In the genomic region with DNA sequence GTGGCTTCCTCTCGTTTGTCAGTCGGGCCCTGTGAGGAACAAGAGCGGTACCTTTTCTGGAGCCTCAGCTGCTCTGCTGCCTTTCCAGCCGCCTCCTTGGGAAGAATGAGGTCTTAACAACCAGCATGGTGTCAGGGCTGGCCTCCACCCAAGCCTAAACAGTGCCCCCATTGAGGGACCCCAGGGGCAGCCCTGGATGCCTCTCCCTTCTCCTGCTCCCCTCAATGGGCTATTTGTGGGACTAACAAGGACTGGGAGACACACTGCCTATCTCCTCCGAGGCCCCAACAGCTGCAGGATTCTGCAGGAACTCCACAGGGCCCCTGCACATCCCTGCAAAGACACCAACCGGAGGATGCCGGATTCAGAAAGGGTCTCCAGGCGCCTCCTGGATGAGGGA, we compare ENCODE assay signal across 12 cellular contexts.
"Had no signal": no experiment of that assay in that cellular context is flagged by ENCODE, and none has a peak within 500 bp of the region (broad histone marks: within the 10 kb centered on the region; RNA-seq: fewer than 3 reads in every experiment).

No MANE protein-coding gene starts in this region.

- H3K27ac ChIP-seq: skin epidermis, transverse colon had no signal

- H3K4me3 ChIP-seq: pancreas, skin epidermis, transverse colon had no signal

- H3K36me3 ChIP-seq: pancreas, transverse colon had no signal

- H3K9me3 ChIP-seq: pancreas, SK-N-SH, transverse colon had no signal

- H3K27me3 ChIP-seq: pancreas, transverse colon had no signal

- H3K4me1 ChIP-seq: pancreas, transverse colon had no signal

- DNase-seq: activated B cell treated with CpG ODN at 0.5 μM for 24 hours; activated CD4-positive, alpha-beta T cell treated with anti-CD3 and anti-CD28 coated beads, Interleukin-2, amount 50 U/mL, for 1 hour; activated naive CD4-positive, alpha-beta T cell treated with anti-CD3 and anti-CD28 coated beads, Interleukin-2, amount 50 U/mL, for 16 hours; activated T-cell treated with anti-CD3 and anti-CD28 coated beads for 4 hours; cerebellar nuclear complex; mammary epithelial cell; nephron progenitor cell; pancreas; SK-N-SH; transverse colon had no signal

- FAIRE-seq: islet of Langerhans, pancreas had no signal
